ENCODE assay signal across 25 cellular contexts in genomic region chr1:65674522-65674921, GRCh38.
"Had no signal": no experiment of that assay in that cellular context is flagged by ENCODE, and none has a peak within 500 bp of the region (broad histone marks: within the 10 kb centered on the region; RNA-seq: fewer than 3 reads in every experiment).

No MANE protein-coding gene starts in this region.

- H3K36me3 Mint-ChIP-seq: T-cell had no signal

- H3K4me2 ChIP-seq: KMS-11, SK-N-SH had no signal

- H3K9me2 ChIP-seq: SK-N-SH had no signal

- H3K4me1 Mint-ChIP-seq: T-cell had no signal

- H3K9me3 Mint-ChIP-seq: T-cell had no signal

- DNase-seq: IMR-90, MG63, NCI-H1092, NCI-H1105 treated with DMSO at 0.1 percent for 48 hours, NCI-H1417 treated with DMSO at 0.1 percent for 48 hours, NCI-H146, NCI-H1694 treated with DMSO at 0.1 percent for 48 hours, NCI-H2029, NCI-H2081 treated with DMSO at 0.1 percent for 48 hours, NCI-H2171, NCI-H226, NCI-H446, NCI-H510A, NCI-H524 treated with DMSO at 0.1 percent for 48 hours, NCI-H69, NCI-H774, PC-3, SHP77, SK-N-SH, SW 1271, T-cell had no signal

- H3K9ac ChIP-seq: KMS-11, SK-N-SH had no signal

- H3K27ac ChIP-seq: KMS-11, RWPE1 had no signal

- H3K4me3 ChIP-seq: MG63 had no signal

- H3K4me3 Mint-ChIP-seq: T-cell had no signal

- FAIRE-seq: HepG2 had no signal

- H3K9me3 ChIP-seq: MG63, SK-N-SH had no signal

- H3K36me3 ChIP-seq: MG63 had no signal

- ATAC-seq: HepG2, Panc1, PC-3, T-cell had no signal

- H3K27ac Mint-ChIP-seq: T-cell had no signal
